Comparison of ENCODE assay signal across 1 cellular context in genomic region chr10:103203466-103203865, GRCh38.
TF ChIP-seq lines count a peak whose summit lies in the region.

No MANE protein-coding gene starts in this region.

TF ChIP-seq in H1, 55 proteins besides CTCF, POLR2A, EP300 and RAD21:
- TF ChIP-seq RNF2 (IDR thresholded peaks at IDR 0.05; ENCODE audit: borderline replicate concordance, low read depth, low read length, missing control alignments, poor library complexity, severe bottlenecking) (no peak), GABPA (IDR thresholded peaks at IDR 0.05; ENCODE audit: borderline replicate concordance, insufficient read depth, low read length) (no peak), SP1 (IDR thresholded peaks at IDR 0.05; ENCODE audit: low read depth, low read length) (no peak), TEAD4 (IDR thresholded peaks at IDR 0.05; ENCODE audit: low read depth, low read length) (no peak), EZH2 (IDR thresholded peaks at IDR 0.05; ENCODE audit: low read depth, low read length, severe bottlenecking) (no peak), BRCA1 (IDR thresholded peaks at IDR 0.05; ENCODE audit: low read depth, low read length) (no peak), EGR1 (IDR thresholded peaks at IDR 0.05; ENCODE audit: borderline replicate concordance, low read depth, low read length) (no peak), SIX5 (IDR thresholded peaks at IDR 0.05; ENCODE audit: low read depth, low read length) (no peak), MAX (IDR thresholded peaks at IDR 0.05) (no peak), RBBP5 (IDR thresholded peaks at IDR 0.05; ENCODE audit: borderline replicate concordance, low read depth, low read length) (no peak), CHD1 (IDR thresholded peaks at IDR 0.05; ENCODE audit: low read depth, low read length) (no peak), RXRA (IDR thresholded peaks at IDR 0.05; ENCODE audit: insufficient read depth, low read depth, low read length) (no peak), USF2 (IDR thresholded peaks at IDR 0.05; ENCODE audit: low read length) (no peak), CEBPB (IDR thresholded peaks at IDR 0.05; ENCODE audit: low read depth, low read length) (no peak), TCF12 (IDR thresholded peaks at IDR 0.05; ENCODE audit: low read depth, low read length) (no peak), BCL11A (IDR thresholded peaks at IDR 0.05; ENCODE audit: low read depth in 2 of 2, low read length in 2 of 2) (no peak), SIN3A (conservative IDR thresholded peaks at IDR 0.05 in 1 of 2, IDR thresholded peaks at IDR 0.05 in 1 of 2; ENCODE audit: low read depth in 1 of 2, low read length in 2 of 2) (no peak), RFX5 (IDR thresholded peaks at IDR 0.05; ENCODE audit: borderline replicate concordance, low read depth, low read length) (no peak)
